ENCODE assay signal across 8 cellular contexts in the genomic region with DNA sequence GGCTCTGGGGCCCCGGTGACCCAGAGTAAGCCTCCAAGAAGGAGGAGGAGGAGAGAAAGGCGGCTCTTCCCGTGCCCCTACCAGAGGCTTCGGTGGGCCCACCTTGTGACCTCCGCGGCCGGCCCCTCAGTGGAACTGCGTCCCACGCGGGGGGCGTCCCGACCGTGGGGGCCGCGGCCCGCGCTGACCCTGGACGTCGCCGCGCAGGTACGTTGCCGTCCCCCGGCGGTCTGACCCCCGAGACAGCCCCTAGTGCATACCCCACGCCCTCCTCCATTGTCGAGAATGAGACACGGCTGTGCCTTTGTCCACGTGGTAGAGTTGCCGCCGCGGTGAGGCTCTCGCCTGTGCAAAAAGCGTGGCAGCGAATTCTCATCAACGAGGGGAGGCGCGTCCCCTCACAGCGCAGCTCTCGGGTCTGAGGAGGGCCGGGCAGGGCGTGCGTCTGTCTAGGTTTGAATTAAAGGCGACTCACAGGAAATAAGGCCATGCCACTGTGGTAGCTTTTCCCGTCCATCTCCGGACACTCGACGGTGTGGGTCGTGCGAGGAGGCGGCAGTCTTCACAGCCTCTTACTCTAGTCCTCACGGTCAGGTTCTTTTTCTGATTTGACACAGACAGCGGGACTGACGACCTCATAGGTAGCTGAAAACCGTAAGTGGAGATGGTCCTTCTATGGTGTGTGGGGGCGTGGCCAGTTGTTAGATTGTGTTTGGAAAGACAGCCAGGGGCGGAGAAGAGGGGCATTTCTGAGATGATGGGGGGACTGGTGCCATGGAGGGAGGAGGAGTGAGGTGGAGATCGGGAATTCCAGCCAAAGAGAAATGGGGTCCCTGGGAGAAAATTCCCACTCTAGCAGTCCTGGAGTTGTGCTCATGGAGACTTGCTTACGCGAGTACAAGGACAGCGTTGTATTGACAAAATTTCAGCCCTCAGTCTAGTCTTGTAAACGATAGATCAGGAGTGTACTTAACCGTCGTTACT. TPM values are rescaled to one million over a fixed set of nuclear protein-coding genes. Genes with fewer than 3 reads are reported as not detected.
DNase-seq lines count a peak whose midpoint lies in the region; ATAC-seq, FAIRE-seq and TF ChIP-seq lines count a peak whose summit lies in the region.

No MANE protein-coding gene starts in this region.

- ATAC-seq in GM21786 (IDR thresholded peaks at IDR 0.05; ENCODE audit: unreplicated experiment) = peak; percentile 20

- H3K4me1 ChIP-seq in astrocyte (ENCODE audit: insufficient read depth, low read length) = peaks cover 12% of the 10 kb centered on the region
- peaks cover 9% of the 10 kb centered on the region for H3K4me1 ChIP-seq in iPS-18a (ENCODE audit: control insufficient read depth, low read depth, low read length)
- peaks cover 2 to 4% of the 10 kb centered on the region in 2 donors for H3K4me1 ChIP-seq in small intestine (ENCODE audit: control insufficient read depth in 2 of 2, insufficient read depth in 1 of 2, low read depth in 1 of 2, low read length in 1 of 2)

- 1% methylated on average over 61 to 65 of the region's 65 CpGs for WGBS in small intestine, 3 donors

- H3K9me3 ChIP-seq in astrocyte (ENCODE audit: insufficient read depth, low read depth, low read length) (no peaks in the 10 kb centered on the region), iPS-18a (ENCODE audit: control insufficient read depth, low read depth, low read length) (no peaks in the 10 kb centered on the region), small intestine (ENCODE audit: control insufficient read depth, low read depth) (no peaks in the 10 kb centered on the region)

- H3K79me2 ChIP-seq in astrocyte (ENCODE audit: insufficient read depth, low read length) = peaks cover 56% of the 10 kb centered on the region

- no peaks in the 10 kb centered on the region for H3K27me3 Mint-ChIP-seq in T-helper 2 cell treated with Interferon-gamma antibody and Interleukin-4, amounts not matched to agents 5 μg/mL and 100 μg/mL, for 36 hours (ENCODE audit: low read depth)
- H3K27me3 Mint-ChIP-seq in astrocyte (ENCODE audit: low read depth, unreplicated experiment) = no peaks in the 10 kb centered on the region

- TF ChIP-seq CTCF in astrocyte (IDR thresholded peaks at IDR 0.05; ENCODE audit: insufficient read depth, low read depth, low read length) = no peak

- peak overlapping the region; percentile 87 for H3K4me3 Mint-ChIP-seq in T-helper 2 cell treated with Interferon-gamma antibody and Interleukin-4, amounts not matched to agents 5 μg/mL and 100 μg/mL, for 36 hours
- H3K4me3 Mint-ChIP-seq in astrocyte (ENCODE audit: unreplicated experiment) = peak overlapping the region; percentile 97

- H4K20me1 ChIP-seq in astrocyte (ENCODE audit: insufficient read depth, low read length) = peaks cover 31% of the 10 kb centered on the region

- H3K4me2 ChIP-seq in astrocyte (ENCODE audit: low read length) = peak overlapping the region; percentile 96

- peak overlapping the region; percentile 71 for H2AFZ ChIP-seq in astrocyte (ENCODE audit: low read depth, low read length)

- no peaks in the 10 kb centered on the region for H3K27me3 ChIP-seq in astrocyte (ENCODE audit: insufficient read depth, low read length)
- H3K27me3 ChIP-seq in iPS-18a (ENCODE audit: control insufficient read depth, insufficient read depth, low read length) = no peaks in the 10 kb centered on the region
- no peaks in the 10 kb centered on the region for H3K27me3 ChIP-seq in small intestine (ENCODE audit: control insufficient read depth in 2 of 2, insufficient read depth in 2 of 2, low read length in 2 of 2)

- H3K27ac ChIP-seq in astrocyte (ENCODE audit: low read depth, low read length) (peak overlapping the region; percentile 97), iPS-18a (ENCODE audit: low read length) (no peak overlapping the region), small intestine (ENCODE audit: low read depth in 1 of 2, low read length in 1 of 2) (peak overlapping the region; percentile 75 to 100)

- DNase-seq in ELF-1 (ENCODE audit: low read depth, low spot score) = peak; percentile 64
- DNase-seq in Kasumi-1 (lab: John Stamatoyannopoulos, UW) = peak; percentile 49 to 50
- peak; percentile 62 for DNase-seq in T-helper 2 cell treated with Interferon-gamma antibody and Interleukin-4, amounts not matched to agents 5 μg/mL and 100 μg/mL, for 36 hours (ENCODE audit: low spot score)
- peak; percentile 56 for DNase-seq in astrocyte (ENCODE audit: low read depth)
- DNase-seq in small intestine = peak; percentile 32
- DNase-seq in NCI-H1694 (lab: John Stamatoyannopoulos, UW) = no peak

- H3K9ac ChIP-seq in astrocyte (ENCODE audit: low read length) (peak overlapping the region; percentile 96), iPS-18a (ENCODE audit: low read length) (peak overlapping the region; percentile 67)

- H3K4me3 ChIP-seq in astrocyte (ENCODE audit: insufficient read depth, low read depth, low read length) = peak overlapping the region; percentile 98
- peak overlapping the region; percentile 90 for H3K4me3 ChIP-seq in iPS-18a (ENCODE audit: low read length)
- H3K4me3 ChIP-seq in small intestine (ENCODE audit: low read depth in 1 of 2, low read length in 2 of 2) = peak overlapping the region; percentile 51 to 93

- H3K36me3 ChIP-seq in astrocyte (ENCODE audit: insufficient read depth, low read length) = peaks cover 13% of the 10 kb centered on the region
- peaks cover 22% of the 10 kb centered on the region for H3K36me3 ChIP-seq in iPS-18a (ENCODE audit: control insufficient read depth, low read depth, low read length)
- H3K36me3 ChIP-seq in small intestine (ENCODE audit: control insufficient read depth in 2 of 2, insufficient read depth in 2 of 2, low read length in 2 of 2) = no peaks in the 10 kb centered on the region

- peak overlapping the region; percentile 100 for H3K27ac Mint-ChIP-seq in T-helper 2 cell treated with Interferon-gamma antibody and Interleukin-4, amounts not matched to agents 5 μg/mL and 100 μg/mL, for 36 hours
- H3K27ac Mint-ChIP-seq in astrocyte (ENCODE audit: unreplicated experiment) = peak overlapping the region; percentile 15

- peaks cover 19% of the 10 kb centered on the region for H3K4me1 Mint-ChIP-seq in T-helper 2 cell treated with Interferon-gamma antibody and Interleukin-4, amounts not matched to agents 5 μg/mL and 100 μg/mL, for 36 hours (ENCODE audit: low read depth)
- H3K4me1 Mint-ChIP-seq in astrocyte (ENCODE audit: low read depth, unreplicated experiment) = peaks cover 9% of the 10 kb centered on the region

- H3K36me3 Mint-ChIP-seq in T-helper 2 cell treated with Interferon-gamma antibody and Interleukin-4, amounts not matched to agents 5 μg/mL and 100 μg/mL, for 36 hours (ENCODE audit: low read depth) = peaks cover 22% of the 10 kb centered on the region
- H3K36me3 Mint-ChIP-seq in astrocyte (ENCODE audit: low read depth, unreplicated experiment) = peaks cover 8% of the 10 kb centered on the region

- FAIRE-seq in astrocyte (lab: Jason Lieb, UNC) (no peak), small intestine (lab: Jason Lieb, UNC) (no peak)

- H3K9me3 Mint-ChIP-seq in T-helper 2 cell treated with Interferon-gamma antibody and Interleukin-4, amounts not matched to agents 5 μg/mL and 100 μg/mL, for 36 hours = no peaks in the 10 kb centered on the region
- no peaks in the 10 kb centered on the region for H3K9me3 Mint-ChIP-seq in astrocyte (ENCODE audit: unreplicated experiment)

RNA-seq across cellular contexts. Expression of gene NXT1, which starts 0.6 kb away (rescaled TPM):
- 17.9 and 19.3 TPM in 2 replicates for total RNA-seq in astrocyte
- polyA plus RNA-seq in small intestine = 10 to 100 TPM in 2 of 3 donors, 1 to 10 TPM in 1; 4.9 to 22.2 (median 12.4) TPM

RNA-seq across cellular contexts. Expression of gene GZF1, which starts 10.8 kb away (rescaled TPM):
- total RNA-seq in astrocyte = 12.2 and 16.3 TPM in 2 replicates
- polyA plus RNA-seq in small intestine = 1 to 10 TPM; 3.2 to 5.8 (median 3.8) TPM
